12 cellular contexts compared by ENCODE assay signal in the genomic region with DNA sequence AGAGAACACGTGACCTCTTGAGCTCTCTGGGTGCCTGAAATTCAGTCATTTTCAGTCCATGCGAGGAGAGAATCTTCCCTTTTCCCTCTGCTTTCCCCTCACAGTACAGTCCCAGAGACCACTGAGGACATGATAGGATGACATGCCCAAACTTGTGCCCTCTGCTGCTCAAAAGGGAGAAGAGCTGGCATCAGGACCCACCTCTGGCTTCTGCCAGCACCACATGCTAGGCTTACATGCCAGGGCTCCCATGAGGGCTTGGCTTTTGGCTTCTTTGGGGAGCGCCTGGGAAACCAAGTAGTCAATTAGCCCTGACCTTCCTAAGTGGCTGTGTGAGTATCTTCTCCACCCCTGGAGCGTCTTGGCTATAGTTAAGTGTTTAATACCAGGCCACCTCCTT.
DNase-seq lines count a peak whose midpoint lies in the region; ATAC-seq, FAIRE-seq and TF ChIP-seq lines count a peak whose summit lies in the region.
"Had no signal": no experiment of that assay in that cellular context is flagged by ENCODE, and none has a peak within 500 bp of the region (broad histone marks: within the 10 kb centered on the region; RNA-seq: fewer than 3 reads in every experiment).

No MANE protein-coding gene starts in this region.

- H3K27ac ChIP-seq in RWPE1, result peak overlapping the region; percentile 28
- H3K27ac ChIP-seq: PC-9 had no signal

- FAIRE-seq in RCC 7860 (lab: Jason Lieb, UNC), result no peak

- TF ChIP-seq CTCF in RWPE1 (conservative IDR thresholded peaks at IDR 0.05; ENCODE audit: low read depth) (no peak; the same call in 1 of the 2 replicates), fibroblast of pulmonary artery (IDR thresholded peaks at IDR 0.05; ENCODE audit: low read length, missing control alignments) (peak; percentile 25)

- peak overlapping the region in 1 of 2 donors; percentile 50 for H3K27ac Mint-ChIP-seq in stimulated activated naive CD8-positive, alpha-beta T cell treated with anti-CD3 and anti-CD28 coated beads, Interleukin-15, amount 100 ng/mL, for 72 hours
- H3K27ac Mint-ChIP-seq: nephron had no signal

- no peak overlapping the region for H3K4me3 Mint-ChIP-seq in stimulated activated naive CD8-positive, alpha-beta T cell treated with anti-CD3 and anti-CD28 coated beads, Interleukin-15, amount 100 ng/mL, for 72 hours
- H3K4me3 Mint-ChIP-seq: activated T-cell treated with anti-CD3 and anti-CD28 coated beads, Interleukin-2, amount 50 U/mL, for 4 hours; nephron had no signal

- no peak overlapping the region for H3K4me3 ChIP-seq in fibroblast of pulmonary artery (replicated peaks; ENCODE audit: low read depth, low read length)
- H3K4me3 ChIP-seq: PC-9 had no signal

- no peak for DNase-seq in stimulated activated naive CD8-positive, alpha-beta T cell treated with anti-CD3 and anti-CD28 coated beads, Interleukin-15, amount 100 ng/mL, for 72 hours
- DNase-seq in stimulated activated naive CD8-positive, alpha-beta T cell treated with anti-CD3 and anti-CD28 coated beads, Interleukin-15, Interleukin-2, amounts not matched to agents 100 U/mL and 50 U/mL, for 24 hours, result no peak
- DNase-seq in RWPE1 (ENCODE audit: low spot score), result no peak
- DNase-seq in fibroblast of pulmonary artery (ENCODE audit: low read depth), result no peak
- DNase-seq in RCC 7860 (ENCODE audit: low spot score), result no peak
- no peak for DNase-seq in CD1c-positive myeloid dendritic cell (ENCODE audit: extremely low spot score)
- no peak for DNase-seq in stimulated activated CD4-positive, alpha-beta T cell treated with anti-CD3 and anti-CD28 coated beads, Interleukin-1b, Interleukin-23, amount 100 ng/mL, for 48 hours
- DNase-seq: activated T-cell treated with anti-CD3 and anti-CD28 coated beads, Interleukin-2, amount 50 U/mL, for 4 hours; DMS79 treated with DMSO at 0.1 percent for 48 hours; PC-9 had no signal

- CTCF ChIA-PET in RWPE1 (lab: Yijun Ruan, JAX), result interaction anchor here (0.7 kb wide), 2 partner anchors 63 to 80 kb away, joined by 3 to 4 read pairs; no protein-coding TSS in a partner anchor

- H3K9me3 Mint-ChIP-seq in stimulated activated naive CD8-positive, alpha-beta T cell treated with anti-CD3 and anti-CD28 coated beads, Interleukin-15, amount 100 ng/mL, for 72 hours, result no peaks in the 10 kb centered on the region
- H3K9me3 Mint-ChIP-seq: activated T-cell treated with anti-CD3 and anti-CD28 coated beads, Interleukin-2, amount 50 U/mL, for 4 hours; nephron had no signal

- ATAC-seq in stimulated activated naive CD8-positive, alpha-beta T cell treated with anti-CD3 and anti-CD28 coated beads, Interleukin-15, amount 100 ng/mL, for 72 hours, result peak; percentile 52
- no peak for ATAC-seq in stimulated activated naive CD8-positive, alpha-beta T cell treated with anti-CD3 and anti-CD28 coated beads, Interleukin-15, Interleukin-2, amounts not matched to agents 100 U/mL and 50 U/mL, for 24 hours
- no peak for ATAC-seq in GM18498 (IDR thresholded peaks at IDR 0.05; ENCODE audit: unreplicated experiment)

- POLR2A ChIA-PET in RWPE1 (lab: Yijun Ruan, JAX; ENCODE audit: low non-redundant PET), result no interaction called here

- H3K4me1 Mint-ChIP-seq in stimulated activated naive CD8-positive, alpha-beta T cell treated with anti-CD3 and anti-CD28 coated beads, Interleukin-15, amount 100 ng/mL, for 72 hours, result peaks cover 45% of the 10 kb centered on the region

- no peaks in the 10 kb centered on the region for H3K27me3 Mint-ChIP-seq in stimulated activated naive CD8-positive, alpha-beta T cell treated with anti-CD3 and anti-CD28 coated beads, Interleukin-15, amount 100 ng/mL, for 72 hours
